Comparison of ENCODE assay signal across 2 cellular contexts in genomic region chr12:122094735-122095561, GRCh38.
TF ChIP-seq lines count a peak whose summit lies in the region.

No MANE protein-coding gene starts in this region.

TF ChIP-seq in H1, 55 proteins besides CTCF, POLR2A, EP300 and RAD21:
- TF ChIP-seq HDAC6 (IDR thresholded peaks at IDR 0.05; ENCODE audit: low read depth, low read length): peak; percentile 2
- no peak for TF ChIP-seq ASH2L (IDR thresholded peaks at IDR 0.05; ENCODE audit: low read length)

TF ChIP-seq in WTC11, 78 proteins besides CTCF, POLR2A, EP300 and RAD21:
- TF ChIP-seq AFF4 (CRISPR knock-in tag; IDR thresholded peaks at IDR 0.05; ENCODE audit: borderline replicate concordance) (no peak), TP53 (CRISPR knock-in tag; IDR thresholded peaks at IDR 0.05) (no peak), ZNF317 (CRISPR knock-in tag; IDR thresholded peaks at IDR 0.05; ENCODE audit: borderline replicate concordance, low read depth) (no peak), GTF2I (CRISPR knock-in tag; conservative IDR thresholded peaks at IDR 0.05) (no peak)
